14 cellular contexts compared by ENCODE assay signal in genomic region chr5:140576776-140577201, GRCh38. TPM values are rescaled to one million over a fixed set of nuclear protein-coding genes. Genes with fewer than 3 reads are reported as not detected.
DNase-seq lines count a peak whose midpoint lies in the region; ATAC-seq, FAIRE-seq and TF ChIP-seq lines count a peak whose summit lies in the region.
"Had no signal": no experiment of that assay in that cellular context is flagged by ENCODE, and none has a peak within 500 bp of the region (broad histone marks: within the 10 kb centered on the region; RNA-seq: fewer than 3 reads in every experiment).

No MANE protein-coding gene starts in this region.

- H4K20me1 ChIP-seq in OCI-LY7 (ENCODE audit: insufficient read depth, low read length) (no peaks in the 10 kb centered on the region), endothelial cell of umbilical vein (replicated peaks; ENCODE audit: control insufficient read depth, extremely low read depth, insufficient read depth, low read length) (no peaks in the 10 kb centered on the region)

- H3K4me3 ChIP-seq in CD4-positive, CD25-positive, alpha-beta regulatory T cell (ENCODE audit: low read depth, low read length), result no peak overlapping the region
- H3K4me3 ChIP-seq in OCI-LY7 (ENCODE audit: low read depth, low read length, poor library complexity, severe bottlenecking), result no peak overlapping the region
- no peak overlapping the region for H3K4me3 ChIP-seq in endothelial cell of umbilical vein (replicated peaks in 1 of 3; ENCODE audit: insufficient read depth in 1 of 3, low read depth in 1 of 3, low read length in 3 of 3)
- H3K4me3 ChIP-seq in neuron (ENCODE audit: low read length), result no peak overlapping the region
- no peak overlapping the region for H3K4me3 ChIP-seq in suprapubic skin
- H3K4me3 ChIP-seq: vagina had no signal

- intact Hi-C loops in OCI-LY7 (cut with micrococcal nuclease; ENCODE audit: unreplicated experiment), result no loop called here
- intact Hi-C loops in endothelial cell of umbilical vein (cut with micrococcal nuclease), result no loop called here

- H3K9me1 ChIP-seq in endothelial cell of umbilical vein (replicated peaks; ENCODE audit: control insufficient read depth, extremely low read depth, insufficient read depth, low read length), result no peaks in the 10 kb centered on the region

- peaks cover 14% of the 10 kb centered on the region for H3K27me3 Mint-ChIP-seq in CD4-positive, CD25-positive, alpha-beta regulatory T cell

- WGBS in suprapubic skin, result 62% methylated on average over 2 of the region's 2 CpGs

- no peaks in the 10 kb centered on the region for H3K36me3 ChIP-seq in CD4-positive, CD25-positive, alpha-beta regulatory T cell (ENCODE audit: control insufficient read depth, insufficient read depth, low read length)
- H3K36me3 ChIP-seq in OCI-LY7 (ENCODE audit: insufficient read depth, low read length) (no peaks in the 10 kb centered on the region), endothelial cell of umbilical vein (ENCODE audit: control insufficient read depth in 2 of 2, extremely low read depth in 1 of 2, insufficient read depth in 2 of 2, low read length in 2 of 2) (no peaks in the 10 kb centered on the region), neuron (ENCODE audit: insufficient read depth, low read length) (no peaks in the 10 kb centered on the region), suprapubic skin (no peaks in the 10 kb centered on the region)
- H3K36me3 ChIP-seq: vagina, WERI-Rb-1 had no signal

- peak overlapping the region; percentile 3 for H3K9ac ChIP-seq in endothelial cell of umbilical vein (replicated peaks; ENCODE audit: extremely low read depth, insufficient read depth, low read length)

- TF ChIP-seq POLR2A in endothelial cell of umbilical vein (IDR thresholded peaks at IDR 0.05; ENCODE audit: low read depth, low read length), result no peak
- no peak for TF ChIP-seq POLR2A in GM12892 (IDR thresholded peaks at IDR 0.05; ENCODE audit: low read depth, low read length)
- TF ChIP-seq POLR2A in suprapubic skin (IDR thresholded peaks at IDR 0.05), result no peak

- POLR2A ChIA-PET in OCI-LY7 (lab: Charles Lee), result interaction anchor here (0.9 to 2.1 kb wide), 2 partner anchors 10 to 50 kb away, joined by 3 to 4 read pairs; no protein-coding TSS in a partner anchor
- POLR2A ChIA-PET in endothelial cell of umbilical vein (lab: Charles Lee), result no interaction called here

- CTCF ChIA-PET in OCI-LY7 (lab: Charles Lee; ENCODE audit: unreplicated experiment), result no interaction called here
- CTCF ChIA-PET in endothelial cell of umbilical vein (lab: Charles Lee), result interaction anchor here (1.4 to 8.1 kb wide), 7 partner anchors 12 to 204 kb away, joined by 5 to 108 read pairs (median 6); partner anchors contain the start of genes CD14, EIF4EBP3, IK and NDUFA2

- H2AFZ ChIP-seq in OCI-LY7 (ENCODE audit: low read length) (peak overlapping the region; percentile 91), endothelial cell of umbilical vein (ENCODE audit: low read depth, low read length) (peak overlapping the region; percentile 55), neuron (ENCODE audit: low read depth, low read length) (peak overlapping the region; percentile 69)

- TF ChIP-seq CTCF in OCI-LY7 (conservative IDR thresholded peaks at IDR 0.05; ENCODE audit: low read length) (no peak), endothelial cell of umbilical vein (IDR thresholded peaks at IDR 0.05; ENCODE audit: extremely low read depth in 1 of 2, insufficient read depth in 1 of 2, low read depth in 1 of 2, low read length in 2 of 2) (no peak), suprapubic skin (IDR thresholded peaks at IDR 0.05) (no peak)

- peaks cover 6% of the 10 kb centered on the region for H3K36me3 Mint-ChIP-seq in CD4-positive, CD25-positive, alpha-beta regulatory T cell

- peak in 1 of 3 donors; percentile 29 for DNase-seq in CD4-positive, CD25-positive, alpha-beta regulatory T cell
- DNase-seq in OCI-LY7 (ENCODE audit: low spot score), result peak; percentile 14
- peak; percentile 24 for DNase-seq in endothelial cell of umbilical vein (ENCODE audit: low read depth, low spot score)
- no peak for DNase-seq in HPDE6-E6E7 (ENCODE audit: extremely low spot score)
- no peak for DNase-seq in DMS153 (lab: John Stamatoyannopoulos, UW)
- no peak for DNase-seq in GM12892 (ENCODE audit: insufficient read length)
- DNase-seq in suprapubic skin (ENCODE audit: low spot score in 2 of 2), result no peak
- DNase-seq: central memory CD4-positive, alpha-beta T cell; COR-L47; NCI-H446; WERI-Rb-1 had no signal

- H3K9me2 ChIP-seq in OCI-LY7 (ENCODE audit: insufficient read depth, low read length), result no peaks in the 10 kb centered on the region

- H3K4me2 ChIP-seq in OCI-LY7 (ENCODE audit: low read length) (no peak overlapping the region), endothelial cell of umbilical vein (ENCODE audit: insufficient read depth, low read length) (no peak overlapping the region)

- H3K9me3 ChIP-seq in CD4-positive, CD25-positive, alpha-beta regulatory T cell (ENCODE audit: control insufficient read depth in 2 of 2, low read length in 2 of 2), result no peaks in the 10 kb centered on the region
- no peaks in the 10 kb centered on the region for H3K9me3 ChIP-seq in OCI-LY7 (ENCODE audit: low read length)
- H3K9me3 ChIP-seq in endothelial cell of umbilical vein (replicated peaks; ENCODE audit: control insufficient read depth, insufficient read depth, low read length), result no peaks in the 10 kb centered on the region
- no peaks in the 10 kb centered on the region for H3K9me3 ChIP-seq in neuron (ENCODE audit: low read length)
- no peaks in the 10 kb centered on the region for H3K9me3 ChIP-seq in suprapubic skin
- H3K9me3 ChIP-seq: vagina had no signal

- H3K79me2 ChIP-seq in OCI-LY7 (ENCODE audit: insufficient read depth, low read depth, low read length), result no peaks in the 10 kb centered on the region
- H3K79me2 ChIP-seq in endothelial cell of umbilical vein (ENCODE audit: control insufficient read depth, insufficient read depth, low read length), result no peaks in the 10 kb centered on the region

- H3K4me1 ChIP-seq in CD4-positive, CD25-positive, alpha-beta regulatory T cell (ENCODE audit: control insufficient read depth, insufficient read depth, low read length, poor library complexity, severe bottlenecking), result no peaks in the 10 kb centered on the region
- peaks cover 4% of the 10 kb centered on the region for H3K4me1 ChIP-seq in OCI-LY7 (ENCODE audit: insufficient read depth, low read length, poor library complexity, severe bottlenecking)
- peaks cover 7% of the 10 kb centered on the region for H3K4me1 ChIP-seq in endothelial cell of umbilical vein (ENCODE audit: control insufficient read depth, extremely low read depth, insufficient read depth, low read length)
- no peaks in the 10 kb centered on the region for H3K4me1 ChIP-seq in neuron (ENCODE audit: insufficient read depth, low read length)
- no peaks in the 10 kb centered on the region for H3K4me1 ChIP-seq in suprapubic skin
- H3K4me1 ChIP-seq: vagina had no signal

- FAIRE-seq in endothelial cell of umbilical vein (lab: Jason Lieb, UNC) (peak; percentile 81), GM12892 (lab: Jason Lieb, UNC) (no peak)

- peaks cover 0 to 1% (median 0%) of the 10 kb centered on the region in 7 donors for H3K9me3 Mint-ChIP-seq in CD4-positive, CD25-positive, alpha-beta regulatory T cell

- peak; percentile 53 to 59 for ATAC-seq in CD4-positive, CD25-positive, alpha-beta regulatory T cell (ENCODE audit: low read depth in 2 of 2)

- peaks cover 0 to 11% (median 4%) of the 10 kb centered on the region in 4 donors for H3K4me1 Mint-ChIP-seq in CD4-positive, CD25-positive, alpha-beta regulatory T cell

- dilution Hi-C loops in endothelial cell of umbilical vein (cut with MboI; ENCODE audit: extremely low pct_ligation_motif_present, low sequenced_read_pairs), result no loop called here

- BruUV-seq in OCI-LY7 (replicated peaks; lab: Mats Ljungman, UMichigan) (no TSS peak), endothelial cell of umbilical vein (replicated peaks; lab: Mats Ljungman, UMichigan) (no TSS peak)

- H3K27ac Mint-ChIP-seq in CD4-positive, CD25-positive, alpha-beta regulatory T cell, result peak overlapping the region in 2 of 3 donors; percentile 23 to 62

- H3K4me3 Mint-ChIP-seq in CD4-positive, CD25-positive, alpha-beta regulatory T cell, result no peak overlapping the region

- TF ChIP-seq EP300 in suprapubic skin (IDR thresholded peaks at IDR 0.05), result no peak

- no peaks in the 10 kb centered on the region for H3K27me3 ChIP-seq in CD4-positive, CD25-positive, alpha-beta regulatory T cell (ENCODE audit: control insufficient read depth, insufficient read depth, low read length)
- H3K27me3 ChIP-seq in endothelial cell of umbilical vein (ENCODE audit: control insufficient read depth in 2 of 2, insufficient read depth in 2 of 2, low read length in 2 of 2) (peaks cover 0 to 2% of the 10 kb centered on the region in 2 experiments), neuron (ENCODE audit: insufficient read depth, low read length) (no peaks in the 10 kb centered on the region), suprapubic skin (no peaks in the 10 kb centered on the region)
- H3K27me3 ChIP-seq: vagina had no signal

- no peak overlapping the region for H3K27ac ChIP-seq in CD4-positive, CD25-positive, alpha-beta regulatory T cell (ENCODE audit: insufficient read depth, low read length, poor library complexity, severe bottlenecking)
- H3K27ac ChIP-seq in OCI-LY7 (ENCODE audit: low read depth, low read length, poor library complexity, severe bottlenecking) (no peak overlapping the region), endothelial cell of umbilical vein (ENCODE audit: insufficient read depth, low read depth, low read length) (no peak overlapping the region), suprapubic skin (no peak overlapping the region)
- H3K27ac ChIP-seq: vagina, WERI-Rb-1 had no signal

RNA-seq across cellular contexts. Expression of gene SLC35A4, which starts 12.2 kb away (rescaled TPM):
- 35.0 TPM for total RNA-seq in CD4-positive, CD25-positive, alpha-beta regulatory T cell
- polyA plus RNA-seq in CD4-positive, CD25-positive, alpha-beta regulatory T cell, result 10 to 100 TPM; 69.3 to 89.5 (median 78.0) TPM
- 19.6 and 29.1 TPM in 2 replicates for total RNA-seq in OCI-LY7 (2014; rRNA removed; shearing (Covaris generic))
- 48.7 TPM in 2 replicates for total RNA-seq in OCI-LY7 (2022)
- total RNA-seq in endothelial cell of umbilical vein, result 60.9 and 65.6 TPM in 2 replicates
- 112 and 118 TPM in 2 replicates for polyA plus RNA-seq in endothelial cell of umbilical vein
- 84.2 and 98.1 TPM in 2 replicates for polyA plus RNA-seq in endothelial cell of umbilical vein (2011; cell fraction: cytosol; rRNA removed)
- 46.0 and 48.4 TPM in 2 replicates for polyA plus RNA-seq in endothelial cell of umbilical vein (2011; cell fraction: nucleus; rRNA removed)
- polyA plus RNA-seq in endothelial cell of umbilical vein (2012), result 73.2 and 114 TPM in 2 replicates
- 107 and 136 TPM in 2 replicates for polyA minus RNA-seq in endothelial cell of umbilical vein
- 36.2 TPM for polyA minus RNA-seq in endothelial cell of umbilical vein (2011; cell fraction: cytosol; rRNA and poly(A)+ RNA removed)
- polyA minus RNA-seq in endothelial cell of umbilical vein (2011; cell fraction: nucleus; rRNA and poly(A)+ RNA removed), result 14.7 and 29.7 TPM in 2 replicates
- 76.3 TPM for polyA plus RNA-seq in GM12892 (2012; ENCODE audit: missing spikeins)
- 10 to 100 TPM; 30.7 to 85.0 (median 63.1) TPM for total RNA-seq in suprapubic skin

RNA-seq across cellular contexts. Expression of gene APBB3, which starts 12.4 kb away (rescaled TPM):
- total RNA-seq in CD4-positive, CD25-positive, alpha-beta regulatory T cell, result 50.8 TPM
- polyA plus RNA-seq in CD4-positive, CD25-positive, alpha-beta regulatory T cell, result 1 to 10 TPM; 3.4 to 5.2 (median 4.0) TPM
- 22.7 and 37.9 TPM in 2 replicates for total RNA-seq in OCI-LY7 (2014; rRNA removed; shearing (Covaris generic))
- total RNA-seq in OCI-LY7 (2022), result 32.1 and 32.2 TPM in 2 replicates
- 12.1 and 13.3 TPM in 2 replicates for total RNA-seq in endothelial cell of umbilical vein
- 22.8 and 24.5 TPM in 2 replicates for polyA plus RNA-seq in endothelial cell of umbilical vein
- 4.7 and 8.4 TPM in 2 replicates for polyA plus RNA-seq in endothelial cell of umbilical vein (2011; cell fraction: cytosol; rRNA removed)
- 150 and 180 TPM in 2 replicates for polyA plus RNA-seq in endothelial cell of umbilical vein (2011; cell fraction: nucleus; rRNA removed)
- 8.0 and 9.9 TPM in 2 replicates for polyA plus RNA-seq in endothelial cell of umbilical vein (2012)
- 26.7 and 27.3 TPM in 2 replicates for polyA minus RNA-seq in endothelial cell of umbilical vein
- polyA minus RNA-seq in endothelial cell of umbilical vein (2011; cell fraction: cytosol; rRNA and poly(A)+ RNA removed), result 6.0 TPM
- 21.9 and 26.3 TPM in 2 replicates for polyA minus RNA-seq in endothelial cell of umbilical vein (2011; cell fraction: nucleus; rRNA and poly(A)+ RNA removed)
- polyA plus RNA-seq in GM12892 (2012; ENCODE audit: missing spikeins), result 25.9 TPM
- 10 to 100 TPM; 14.5 to 57.9 (median 27.3) TPM for total RNA-seq in suprapubic skin

RNA-seq across cellular contexts. Expression of gene SRA1, which starts 19.5 kb away (rescaled TPM):
- 38.9 TPM for total RNA-seq in CD4-positive, CD25-positive, alpha-beta regulatory T cell
- polyA plus RNA-seq in CD4-positive, CD25-positive, alpha-beta regulatory T cell, result 10 to 100 TPM; 36.6 to 44.3 (median 38.4) TPM
- 18.8 and 19.1 TPM in 2 replicates for total RNA-seq in OCI-LY7 (2014; rRNA removed; shearing (Covaris generic))
- 21.3 and 24.5 TPM in 2 replicates for total RNA-seq in OCI-LY7 (2022)
- total RNA-seq in endothelial cell of umbilical vein, result 19.7 and 29.7 TPM in 2 replicates
- polyA plus RNA-seq in endothelial cell of umbilical vein, result 17.6 and 20.3 TPM in 2 replicates
- 25.8 and 29.7 TPM in 2 replicates for polyA plus RNA-seq in endothelial cell of umbilical vein (2011; cell fraction: cytosol; rRNA removed)
- 45.3 and 45.4 TPM in 2 replicates for polyA plus RNA-seq in endothelial cell of umbilical vein (2011; cell fraction: nucleus; rRNA removed)
- 22.7 and 28.2 TPM in 2 replicates for polyA plus RNA-seq in endothelial cell of umbilical vein (2012)
- polyA minus RNA-seq in endothelial cell of umbilical vein, result 9.0 and 9.3 TPM in 2 replicates
- 12.6 TPM for polyA minus RNA-seq in endothelial cell of umbilical vein (2011; cell fraction: cytosol; rRNA and poly(A)+ RNA removed)
- polyA minus RNA-seq in endothelial cell of umbilical vein (2011; cell fraction: nucleus; rRNA and poly(A)+ RNA removed), result 7.3 and 7.7 TPM in 2 replicates
- 38.1 TPM for polyA plus RNA-seq in GM12892 (2012; ENCODE audit: missing spikeins)
- 10 to 100 TPM; 15.8 to 27.7 (median 17.6) TPM for total RNA-seq in suprapubic skin

RNA-seq across cellular contexts. Expression of gene EIF4EBP3, which starts 29.3 kb away (rescaled TPM):
- 11.8 TPM for total RNA-seq in CD4-positive, CD25-positive, alpha-beta regulatory T cell
- 10 to 100 TPM; 28.4 to 44.7 (median 40.5) TPM for polyA plus RNA-seq in CD4-positive, CD25-positive, alpha-beta regulatory T cell
- 0.98 TPM in 1 of 2 replicates, not detected in the other for total RNA-seq in OCI-LY7 (2014; rRNA removed; shearing (Covaris generic))
- 7.9 and 8.3 TPM in 2 replicates for total RNA-seq in OCI-LY7 (2022)
- 7.6 and 8.8 TPM in 2 replicates for total RNA-seq in endothelial cell of umbilical vein
- polyA plus RNA-seq in endothelial cell of umbilical vein, result 3.7 and 6.5 TPM in 2 replicates
- 3.2 and 3.7 TPM in 2 replicates for polyA plus RNA-seq in endothelial cell of umbilical vein (2011; cell fraction: cytosol; rRNA removed)
- polyA plus RNA-seq in endothelial cell of umbilical vein (2011; cell fraction: nucleus; rRNA removed), result 5.2 TPM in 2 replicates
- 4.4 and 5.7 TPM in 2 replicates for polyA plus RNA-seq in endothelial cell of umbilical vein (2012)
- polyA minus RNA-seq in endothelial cell of umbilical vein, result 2.0 and 3.2 TPM in 2 replicates
- polyA minus RNA-seq in endothelial cell of umbilical vein (2011; cell fraction: cytosol; rRNA and poly(A)+ RNA removed), result 2.3 TPM
- 1.4 TPM in 1 of 2 replicates, not detected in the other for polyA minus RNA-seq in endothelial cell of umbilical vein (2011; cell fraction: nucleus; rRNA and poly(A)+ RNA removed)
- polyA plus RNA-seq in GM12892 (2012; ENCODE audit: missing spikeins), result 7.2 TPM
- total RNA-seq in suprapubic skin, result 10 to 100 TPM; 19.2 to 46.1 (median 30.3) TPM
- total RNA-seq: RPMI7951 had no signal

RNA-seq across cellular contexts. Expression of gene CD14, which starts 56.2 kb away (rescaled TPM):
- not detected for total RNA-seq in CD4-positive, CD25-positive, alpha-beta regulatory T cell
- 1 to 10 TPM; 1.3 to 2.6 (median 2.1) TPM for polyA plus RNA-seq in CD4-positive, CD25-positive, alpha-beta regulatory T cell
- 0.54 and 1.0 TPM in 2 replicates for total RNA-seq in OCI-LY7 (2014; rRNA removed; shearing (Covaris generic))
- total RNA-seq in OCI-LY7 (2022) (0.52 and 0.76 TPM in 2 replicates), endothelial cell of umbilical vein (0.33 TPM in 1 of 2 replicates, not detected in the other), suprapubic skin (10 to 100 TPM in 2 of 4 donors, 1 to 10 TPM in 2; 6.7 to 12.6 (median 9.9) TPM)
- 3.7 and 5.1 TPM in 2 replicates for polyA plus RNA-seq in endothelial cell of umbilical vein
- 0.99 and 1.4 TPM in 2 replicates for polyA plus RNA-seq in endothelial cell of umbilical vein (2011; cell fraction: cytosol; rRNA removed)
- 0.68 and 0.78 TPM in 2 replicates for polyA plus RNA-seq in endothelial cell of umbilical vein (2011; cell fraction: nucleus; rRNA removed)
- 0.72 and 1.0 TPM in 2 replicates for polyA plus RNA-seq in endothelial cell of umbilical vein (2012)
- 1.2 and 1.9 TPM in 2 replicates for polyA minus RNA-seq in endothelial cell of umbilical vein
- not detected for polyA minus RNA-seq in endothelial cell of umbilical vein (2011; cell fraction: cytosol; rRNA and poly(A)+ RNA removed)
- 0.72 and 0.87 TPM in 2 replicates for polyA minus RNA-seq in endothelial cell of umbilical vein (2011; cell fraction: nucleus; rRNA and poly(A)+ RNA removed)
- polyA plus RNA-seq in GM12892 (2012; ENCODE audit: missing spikeins), result 0.17 TPM

Comparison
In these comparisons a context has a peak if more than half of its experiments do, and no peak if none do; other contexts are left out.
1. DNase-seq: peak in OCI-LY7 (single experiment) and endothelial cell of umbilical vein (single experiment); none in HPDE6-E6E7 (single experiment), DMS153 (single experiment), GM12892 (single experiment) and suprapubic skin (0 of 2).
2. Peak in every context shown above with its lines, with median percentiles within 50 percentile points of each other: H2AFZ ChIP-seq.